8 cellular contexts compared by ENCODE assay signal in genomic region chr2:132651115-132652099, GRCh38. TPM values are rescaled to one million over a fixed set of nuclear protein-coding genes. Genes with fewer than 3 reads are reported as not detected.
DNase-seq lines count a peak whose midpoint lies in the region; ATAC-seq and TF ChIP-seq lines count a peak whose summit lies in the region.

No MANE protein-coding gene starts in this region.

- in situ Hi-C loops in GM13976 (cut with MboI; ENCODE audit: low sequenced_read_pairs, unreplicated experiment): loop anchor here (25.0 kb wide), 1 partner anchor 511 kb away; no protein-coding TSS in a partner anchor

- intact Hi-C loops in psoas muscle (cut with DNase I): no loop called here

- H3K36me3 ChIP-seq in psoas muscle (ENCODE audit: insufficient read depth in 1 of 2, low read depth in 1 of 2): no peaks in the 10 kb centered on the region

- no peaks in the 10 kb centered on the region for H3K27me3 ChIP-seq in psoas muscle (ENCODE audit: insufficient read depth in 3 of 3, low read length in 2 of 3)

- ATAC-seq in psoas muscle (no peak), GM18520 (IDR thresholded peaks at IDR 0.05; ENCODE audit: unreplicated experiment) (no peak), HG03378 (IDR thresholded peaks at IDR 0.05; ENCODE audit: unreplicated experiment) (no peak), HG03280 (IDR thresholded peaks at IDR 0.05; ENCODE audit: unreplicated experiment) (no peak)

- H3K4me3 ChIP-seq in fibroblast of mammary gland (ENCODE audit: control insufficient read depth, low read depth, low read length): no peak overlapping the region
- no peak overlapping the region for H3K4me3 ChIP-seq in psoas muscle

- H3K4me1 ChIP-seq in psoas muscle: no peaks in the 10 kb centered on the region

- TF ChIP-seq CTCF in GM13976 (IDR thresholded peaks at IDR 0.05; ENCODE audit: borderline replicate concordance, control extremely low read depth, extremely low read depth, insufficient read depth, missing control alignments) (peak; percentile 26), fibroblast of mammary gland (conservative IDR thresholded peaks at IDR 0.05; ENCODE audit: control insufficient read depth, insufficient read depth, low read depth, low read length) (peak; percentile 62), psoas muscle (IDR thresholded peaks at IDR 0.05) (peak; percentile 32)

- no peaks in the 10 kb centered on the region for H3K9me3 ChIP-seq in psoas muscle

- no peak overlapping the region for H3K27ac ChIP-seq in psoas muscle

- no peak for DNase-seq in GM13976 (ENCODE audit: low spot score)
- peak; percentile 51 for DNase-seq in NCI-H510A treated with DMSO at 0.1 percent for 48 hours (lab: John Stamatoyannopoulos, UW)
- peak; percentile 57 for DNase-seq in fibroblast of mammary gland (ENCODE audit: low read depth)
- DNase-seq in psoas muscle: no peak
- DNase-seq in NCI-H1105 (lab: John Stamatoyannopoulos, UW): no peak

- WGBS in psoas muscle, 3 donors: 36 to 59% (median 41%) methylated on average over 13 of the region's 13 CpGs

RNA-seq across cellular contexts. Expression of gene LYPD1, which starts 18.6 kb away (rescaled TPM):
- under 1 TPM in 1 of 4 donors, not detected in 3; 0.47 TPM for total RNA-seq in psoas muscle
- polyA plus RNA-seq in psoas muscle: under 1 TPM in 2 of 3 donors, not detected in 1; 0.03 to 0.04 TPM

Comparison
In these comparisons a context has a peak if more than half of its experiments do, and no peak if none do; other contexts are left out.
1. DNase-seq: peak in NCI-H510A treated with DMSO at 0.1 percent for 48 hours (single experiment) and fibroblast of mammary gland (single experiment); none in GM13976 (single experiment), psoas muscle (0 of 2) and NCI-H1105 (single experiment).
2. Peak in every context shown above with its lines, with median percentiles within 50 percentile points of each other: CTCF ChIP-seq.